ENCODE assay signal across 24 cellular contexts in the genomic region with DNA sequence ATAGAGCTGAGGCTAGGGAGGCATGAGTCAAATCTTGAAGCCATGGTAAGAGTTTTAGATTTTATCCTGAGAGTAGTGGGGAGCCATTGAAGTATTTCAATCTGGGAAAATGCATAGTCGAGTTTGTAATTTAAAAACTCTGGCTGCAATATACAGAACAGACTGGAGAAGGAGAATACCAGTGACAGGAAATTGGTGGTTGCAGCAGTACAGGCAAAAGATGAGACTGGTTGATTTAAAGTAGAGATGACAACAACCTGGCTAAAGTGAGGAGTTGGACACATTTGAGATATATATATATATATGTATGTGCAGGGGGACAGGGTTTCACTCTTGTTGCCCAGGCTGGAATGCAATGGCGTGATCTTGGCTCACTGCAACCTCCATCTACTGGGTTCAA. TPM values are rescaled to one million over a fixed set of nuclear protein-coding genes. Genes with fewer than 3 reads are reported as not detected.
"Had no signal": no experiment of that assay in that cellular context is flagged by ENCODE, and none has a peak within 500 bp of the region (broad histone marks: within the 10 kb centered on the region; RNA-seq: fewer than 3 reads in every experiment).

No MANE protein-coding gene starts in this region.

- H3K27ac Mint-ChIP-seq: activated CD8-positive, alpha-beta T cell treated with anti-CD3 and anti-CD28 coated beads for 36 hours had no signal

- DNase-seq: activated CD4-positive, CD25-positive, alpha-beta regulatory T cell; activated CD8-positive, alpha-beta memory T cell treated with anti-CD3 and anti-CD28 coated beads, Interleukin-2, amount 50 U/mL, for 4 hours; activated CD8-positive, alpha-beta T cell treated with anti-CD3 and anti-CD28 coated beads for 36 hours; activated effector memory CD4-positive, alpha-beta T cell treated with anti-CD3 and anti-CD28 coated beads, Interleukin-2, amount 50 U/mL, for 16 hours; activated naive CD4-positive, alpha-beta T cell treated with Interleukin-2 at 50 U/mL for 16 hours; activated T-cell treated with anti-CD3 and anti-CD28 coated beads, Interleukin-2, amount 50 U/mL, for 72 hours; brain microvascular endothelial cell; Karpas-422; NCI-H1092; NCI-H1417 treated with DMSO at 0.1 percent for 48 hours; NCI-H1694 treated with DMSO at 0.1 percent for 48 hours; NCI-H2029 treated with DMSO at 0.1 percent for 48 hours; NCI-H345; NCI-H510A; NCI-H526 treated with DMSO at 0.1 percent for 48 hours; NCI-H82; OCI-M1; Peyer's patch; SHP77 treated with DMSO at 0.1 percent for 48 hours had no signal

- H3K4me3 Mint-ChIP-seq: activated CD8-positive, alpha-beta T cell treated with anti-CD3 and anti-CD28 coated beads for 36 hours; activated T-cell treated with anti-CD3 and anti-CD28 coated beads, Interleukin-2, amount 50 U/mL, for 72 hours had no signal

- H3K4me1 ChIP-seq: Peyer's patch had no signal

- H3K4me3 ChIP-seq: cardiac muscle cell, K562, Peyer's patch had no signal

- H3K9me3 Mint-ChIP-seq: activated CD8-positive, alpha-beta T cell treated with anti-CD3 and anti-CD28 coated beads for 36 hours; activated naive CD4-positive, alpha-beta T cell treated with anti-CD3 and anti-CD28 coated beads, Interleukin-2, amount 50 U/mL, for 72 hours had no signal

- H3K27me3 ChIP-seq: brain microvascular endothelial cell, Peyer's patch had no signal

- H3K9me3 ChIP-seq: Peyer's patch had no signal

- H3K36me3 Mint-ChIP-seq: activated naive CD4-positive, alpha-beta T cell treated with anti-CD3 and anti-CD28 coated beads, Interleukin-2, amount 50 U/mL, for 72 hours had no signal

- ATAC-seq: activated CD8-positive, alpha-beta T cell treated with anti-CD3 and anti-CD28 coated beads for 36 hours; activated naive CD4-positive, alpha-beta T cell treated with anti-CD3 and anti-CD28 coated beads, Interleukin-2, amount 50 U/mL, for 72 hours; activated T-cell treated with anti-CD3 and anti-CD28 coated beads, Interleukin-2, amount 50 U/mL, for 72 hours; K562 had no signal

- H3K36me3 ChIP-seq: brain microvascular endothelial cell, cardiac muscle cell, Peyer's patch had no signal

- H3K27ac ChIP-seq: brain microvascular endothelial cell, cardiac muscle cell, Peyer's patch, VCaP had no signal

RNA-seq across cellular contexts. Expression of gene HORMAD2, which starts 6.2 kb away (rescaled TPM):
- total RNA-seq: activated CD8-positive, alpha-beta T cell treated with anti-CD3 and anti-CD28 coated beads for 36 hours; cardiac muscle cell; K562; Peyer's patch; SK-MEL-5 had no signal
- polyA plus RNA-seq: cardiac muscle cell, K562 had no signal
